1 cellular context compared by ENCODE assay signal in genomic region chr5:149345147-149345891, GRCh38.
TF ChIP-seq lines count a peak whose summit lies in the region.

TSS of gene GRPEL2 (plus strand) at chr5:149345499. CDS start at chr5:149345540, 41 bp downstream.

TF ChIP-seq in GM12878, 131 proteins besides CTCF, POLR2A, EP300 and RAD21 (continued from another document and continues in another):
- TF ChIP-seq RELB (IDR thresholded peaks at IDR 0.05; ENCODE audit: low read depth) (peak; percentile 69; the same call in 1 of the 2 replicates), MXI1 (IDR thresholded peaks at IDR 0.05; ENCODE audit: low read depth, low read length) (peak; percentile 89), POLR2AphosphoS5 (IDR thresholded peaks at IDR 0.05; ENCODE audit: low read length) (peak; percentile 81), SMAD1 (IDR thresholded peaks at IDR 0.05; ENCODE audit: low read depth, partially characterized antibody) (peak; percentile 70), POLR2AphosphoS2 (IDR thresholded peaks at IDR 0.05; ENCODE audit: low read depth, low read length) (peak; percentile 88; the same call in 1 of the 2 replicates), HCFC1 (IDR thresholded peaks at IDR 0.05; ENCODE audit: low read length) (peak; percentile 74), SRF (IDR thresholded peaks at IDR 0.05; ENCODE audit: low read depth in 2 of 2, low read length in 2 of 2) (peak; percentile 68 to 90), SREBF2 (IDR thresholded peaks at IDR 0.05; ENCODE audit: low read length) (peak; percentile 68), STAT3 (IDR thresholded peaks at IDR 0.05; ENCODE audit: low read depth, low read length) (0 out of 2 replicates have a peak, but pooled peaks have one; percentile 47), MEF2B (IDR thresholded peaks at IDR 0.05; ENCODE audit: partially characterized antibody, poor library complexity, severe bottlenecking) (peak; percentile 50), TBL1XR1 (IDR thresholded peaks at IDR 0.05; ENCODE audit: low read depth, low read length) (peak; percentile 63; the same call in 1 of the 2 replicates), TAF1 (IDR thresholded peaks at IDR 0.05; ENCODE audit: borderline replicate concordance, low read depth, low read length) (peak; percentile 73), POU2F2 (IDR thresholded peaks at IDR 0.05; ENCODE audit: borderline replicate concordance, low read depth, low read length) (peak; percentile 62; the same call in 1 of the 3 replicates), RFX5 (IDR thresholded peaks at IDR 0.05; ENCODE audit: low read depth, low read length) (0 out of 2 replicates have a peak, but pooled peaks have one; percentile 29), ZZZ3 (IDR thresholded peaks at IDR 0.05; ENCODE audit: control insufficient read depth, insufficient read length, low read depth) (no peak), RAD51 (IDR thresholded peaks at IDR 0.05) (no peak), WRNIP1 (IDR thresholded peaks at IDR 0.05; ENCODE audit: borderline replicate concordance, low read depth, low read length) (no peak; the same call in 1 of the 2 replicates), SREBF1 (IDR thresholded peaks at IDR 0.05; ENCODE audit: low read length) (no peak), NBN (IDR thresholded peaks at IDR 0.05) (0 out of 2 replicates have a peak, but pooled peaks have one; percentile 70), ZNF622 (IDR thresholded peaks at IDR 0.05) (no peak), PRDM15 (CRISPR knock-in tag; IDR thresholded peaks at IDR 0.05) (no peak), HDAC2 (IDR thresholded peaks at IDR 0.05) (no peak), SMAD5 (IDR thresholded peaks at IDR 0.05; ENCODE audit: low read depth) (peak; percentile 89), CHD4 (IDR thresholded peaks at IDR 0.05) (no peak), FOS (IDR thresholded peaks at IDR 0.05; ENCODE audit: borderline replicate concordance, extremely low read depth, insufficient read length) (no peak), HDGF (IDR thresholded peaks at IDR 0.05) (peak; percentile 79), ZNF274 (IDR thresholded peaks at IDR 0.05; ENCODE audit: insufficient read depth, insufficient read length) (no peak), BRCA1 (IDR thresholded peaks at IDR 0.05; ENCODE audit: low read depth, low read length) (no peak), NRF1 (conservative IDR thresholded peaks at IDR 0.05; ENCODE audit: low read depth, low read length) (peak; percentile 61), ETV6 (conservative IDR thresholded peaks at IDR 0.05 in 1 of 2, IDR thresholded peaks at IDR 0.05 in 1 of 2; ENCODE audit: borderline replicate concordance in 1 of 2, low read depth in 1 of 2) (peak in 1 of 2 experiments; percentile 98; a peak in 3 of 4 replicates), IKZF2 (IDR thresholded peaks at IDR 0.05) (peak; percentile 53 to 62; a peak in 2 of 4 replicates), CREM (IDR thresholded peaks at IDR 0.05; ENCODE audit: low read depth) (peak; percentile 73), SIX5 (IDR thresholded peaks at IDR 0.05; ENCODE audit: low read depth, low read length, severe bottlenecking) (peak; percentile 56)
- TF ChIP-seq, protein P1, sequence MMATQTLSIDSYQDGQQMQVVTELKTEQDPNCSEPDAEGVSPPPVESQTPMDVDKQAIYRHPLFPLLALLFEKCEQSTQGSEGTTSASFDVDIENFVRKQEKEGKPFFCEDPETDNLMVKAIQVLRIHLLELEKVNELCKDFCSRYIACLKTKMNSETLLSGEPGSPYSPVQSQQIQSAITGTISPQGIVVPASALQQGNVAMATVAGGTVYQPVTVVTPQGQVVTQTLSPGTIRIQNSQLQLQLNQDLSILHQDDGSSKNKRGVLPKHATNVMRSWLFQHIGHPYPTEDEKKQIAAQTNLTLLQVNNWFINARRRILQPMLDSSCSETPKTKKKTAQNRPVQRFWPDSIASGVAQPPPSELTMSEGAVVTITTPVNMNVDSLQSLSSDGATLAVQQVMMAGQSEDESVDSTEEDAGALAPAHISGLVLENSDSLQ (IDR thresholded peaks at IDR 0.05), result peak; percentile 51
- TF ChIP-seq, protein P2, sequence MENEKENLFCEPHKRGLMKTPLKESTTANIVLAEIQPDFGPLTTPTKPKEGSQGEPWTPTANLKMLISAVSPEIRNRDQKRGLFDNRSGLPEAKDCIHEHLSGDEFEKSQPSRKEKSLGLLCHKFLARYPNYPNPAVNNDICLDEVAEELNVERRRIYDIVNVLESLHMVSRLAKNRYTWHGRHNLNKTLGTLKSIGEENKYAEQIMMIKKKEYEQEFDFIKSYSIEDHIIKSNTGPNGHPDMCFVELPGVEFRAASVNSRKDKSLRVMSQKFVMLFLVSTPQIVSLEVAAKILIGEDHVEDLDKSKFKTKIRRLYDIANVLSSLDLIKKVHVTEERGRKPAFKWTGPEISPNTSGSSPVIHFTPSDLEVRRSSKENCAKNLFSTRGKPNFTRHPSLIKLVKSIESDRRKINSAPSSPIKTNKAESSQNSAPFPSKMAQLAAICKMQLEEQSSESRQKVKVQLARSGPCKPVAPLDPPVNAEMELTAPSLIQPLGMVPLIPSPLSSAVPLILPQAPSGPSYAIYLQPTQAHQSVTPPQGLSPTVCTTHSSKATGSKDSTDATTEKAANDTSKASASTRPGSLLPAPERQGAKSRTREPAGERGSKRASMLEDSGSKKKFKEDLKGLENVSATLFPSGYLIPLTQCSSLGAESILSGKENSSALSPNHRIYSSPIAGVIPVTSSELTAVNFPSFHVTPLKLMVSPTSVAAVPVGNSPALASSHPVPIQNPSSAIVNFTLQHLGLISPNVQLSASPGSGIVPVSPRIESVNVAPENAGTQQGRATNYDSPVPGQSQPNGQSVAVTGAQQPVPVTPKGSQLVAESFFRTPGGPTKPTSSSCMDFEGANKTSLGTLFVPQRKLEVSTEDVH (IDR thresholded peaks at IDR 0.05; ENCODE audit: low read depth, partially characterized antibody), result peak; percentile 95
- TF ChIP-seq, protein P3, sequence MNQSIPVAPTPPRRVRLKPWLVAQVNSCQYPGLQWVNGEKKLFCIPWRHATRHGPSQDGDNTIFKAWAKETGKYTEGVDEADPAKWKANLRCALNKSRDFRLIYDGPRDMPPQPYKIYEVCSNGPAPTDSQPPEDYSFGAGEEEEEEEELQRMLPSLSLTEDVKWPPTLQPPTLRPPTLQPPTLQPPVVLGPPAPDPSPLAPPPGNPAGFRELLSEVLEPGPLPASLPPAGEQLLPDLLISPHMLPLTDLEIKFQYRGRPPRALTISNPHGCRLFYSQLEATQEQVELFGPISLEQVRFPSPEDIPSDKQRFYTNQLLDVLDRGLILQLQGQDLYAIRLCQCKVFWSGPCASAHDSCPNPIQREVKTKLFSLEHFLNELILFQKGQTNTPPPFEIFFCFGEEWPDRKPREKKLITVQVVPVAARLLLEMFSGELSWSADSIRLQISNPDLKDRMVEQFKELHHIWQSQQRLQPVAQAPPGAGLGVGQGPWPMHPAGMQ (IDR thresholded peaks at IDR 0.05; ENCODE audit: borderline replicate concordance), result no peak
- TF ChIP-seq, protein P4, sequence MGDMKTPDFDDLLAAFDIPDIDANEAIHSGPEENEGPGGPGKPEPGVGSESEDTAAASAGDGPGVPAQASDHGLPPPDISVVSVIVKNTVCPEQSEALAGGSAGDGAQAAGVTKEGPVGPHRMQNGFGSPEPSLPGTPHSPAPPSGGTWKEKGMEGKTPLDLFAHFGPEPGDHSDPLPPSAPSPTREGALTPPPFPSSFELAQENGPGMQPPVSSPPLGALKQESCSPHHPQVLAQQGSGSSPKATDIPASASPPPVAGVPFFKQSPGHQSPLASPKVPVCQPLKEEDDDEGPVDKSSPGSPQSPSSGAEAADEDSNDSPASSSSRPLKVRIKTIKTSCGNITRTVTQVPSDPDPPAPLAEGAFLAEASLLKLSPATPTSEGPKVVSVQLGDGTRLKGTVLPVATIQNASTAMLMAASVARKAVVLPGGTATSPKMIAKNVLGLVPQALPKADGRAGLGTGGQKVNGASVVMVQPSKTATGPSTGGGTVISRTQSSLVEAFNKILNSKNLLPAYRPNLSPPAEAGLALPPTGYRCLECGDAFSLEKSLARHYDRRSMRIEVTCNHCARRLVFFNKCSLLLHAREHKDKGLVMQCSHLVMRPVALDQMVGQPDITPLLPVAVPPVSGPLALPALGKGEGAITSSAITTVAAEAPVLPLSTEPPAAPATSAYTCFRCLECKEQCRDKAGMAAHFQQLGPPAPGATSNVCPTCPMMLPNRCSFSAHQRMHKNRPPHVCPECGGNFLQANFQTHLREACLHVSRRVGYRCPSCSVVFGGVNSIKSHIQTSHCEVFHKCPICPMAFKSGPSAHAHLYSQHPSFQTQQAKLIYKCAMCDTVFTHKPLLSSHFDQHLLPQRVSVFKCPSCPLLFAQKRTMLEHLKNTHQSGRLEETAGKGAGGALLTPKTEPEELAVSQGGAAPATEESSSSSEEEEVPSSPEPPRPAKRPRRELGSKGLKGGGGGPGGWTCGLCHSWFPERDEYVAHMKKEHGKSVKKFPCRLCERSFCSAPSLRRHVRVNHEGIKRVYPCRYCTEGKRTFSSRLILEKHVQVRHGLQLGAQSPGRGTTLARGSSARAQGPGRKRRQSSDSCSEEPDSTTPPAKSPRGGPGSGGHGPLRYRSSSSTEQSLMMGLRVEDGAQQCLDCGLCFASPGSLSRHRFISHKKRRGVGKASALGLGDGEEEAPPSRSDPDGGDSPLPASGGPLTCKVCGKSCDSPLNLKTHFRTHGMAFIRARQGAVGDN (IDR thresholded peaks at IDR 0.05), result peak; percentile 76
- TF ChIP-seq, protein P5, sequence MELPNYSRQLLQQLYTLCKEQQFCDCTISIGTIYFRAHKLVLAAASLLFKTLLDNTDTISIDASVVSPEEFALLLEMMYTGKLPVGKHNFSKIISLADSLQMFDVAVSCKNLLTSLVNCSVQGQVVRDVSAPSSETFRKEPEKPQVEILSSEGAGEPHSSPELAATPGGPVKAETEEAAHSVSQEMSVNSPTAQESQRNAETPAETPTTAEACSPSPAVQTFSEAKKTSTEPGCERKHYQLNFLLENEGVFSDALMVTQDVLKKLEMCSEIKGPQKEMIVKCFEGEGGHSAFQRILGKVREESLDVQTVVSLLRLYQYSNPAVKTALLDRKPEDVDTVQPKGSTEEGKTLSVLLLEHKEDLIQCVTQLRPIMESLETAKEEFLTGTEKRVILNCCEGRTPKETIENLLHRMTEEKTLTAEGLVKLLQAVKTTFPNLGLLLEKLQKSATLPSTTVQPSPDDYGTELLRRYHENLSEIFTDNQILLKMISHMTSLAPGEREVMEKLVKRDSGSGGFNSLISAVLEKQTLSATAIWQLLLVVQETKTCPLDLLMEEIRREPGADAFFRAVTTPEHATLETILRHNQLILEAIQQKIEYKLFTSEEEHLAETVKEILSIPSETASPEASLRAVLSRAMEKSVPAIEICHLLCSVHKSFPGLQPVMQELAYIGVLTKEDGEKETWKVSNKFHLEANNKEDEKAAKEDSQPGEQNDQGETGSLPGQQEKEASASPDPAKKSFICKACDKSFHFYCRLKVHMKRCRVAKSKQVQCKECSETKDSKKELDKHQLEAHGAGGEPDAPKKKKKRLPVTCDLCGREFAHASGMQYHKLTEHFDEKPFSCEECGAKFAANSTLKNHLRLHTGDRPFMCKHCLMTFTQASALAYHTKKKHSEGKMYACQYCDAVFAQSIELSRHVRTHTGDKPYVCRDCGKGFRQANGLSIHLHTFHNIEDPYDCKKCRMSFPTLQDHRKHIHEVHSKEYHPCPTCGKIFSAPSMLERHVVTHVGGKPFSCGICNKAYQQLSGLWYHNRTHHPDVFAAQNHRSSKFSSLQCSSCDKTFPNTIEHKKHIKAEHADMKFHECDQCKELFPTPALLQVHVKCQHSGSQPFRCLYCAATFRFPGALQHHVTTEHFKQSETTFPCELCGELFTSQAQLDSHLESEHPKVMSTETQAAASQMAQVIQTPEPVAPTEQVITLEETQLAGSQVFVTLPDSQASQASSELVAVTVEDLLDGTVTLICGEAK (IDR thresholded peaks at IDR 0.05; ENCODE audit: borderline replicate concordance), result peak; percentile 98
- TF ChIP-seq, protein P6, sequence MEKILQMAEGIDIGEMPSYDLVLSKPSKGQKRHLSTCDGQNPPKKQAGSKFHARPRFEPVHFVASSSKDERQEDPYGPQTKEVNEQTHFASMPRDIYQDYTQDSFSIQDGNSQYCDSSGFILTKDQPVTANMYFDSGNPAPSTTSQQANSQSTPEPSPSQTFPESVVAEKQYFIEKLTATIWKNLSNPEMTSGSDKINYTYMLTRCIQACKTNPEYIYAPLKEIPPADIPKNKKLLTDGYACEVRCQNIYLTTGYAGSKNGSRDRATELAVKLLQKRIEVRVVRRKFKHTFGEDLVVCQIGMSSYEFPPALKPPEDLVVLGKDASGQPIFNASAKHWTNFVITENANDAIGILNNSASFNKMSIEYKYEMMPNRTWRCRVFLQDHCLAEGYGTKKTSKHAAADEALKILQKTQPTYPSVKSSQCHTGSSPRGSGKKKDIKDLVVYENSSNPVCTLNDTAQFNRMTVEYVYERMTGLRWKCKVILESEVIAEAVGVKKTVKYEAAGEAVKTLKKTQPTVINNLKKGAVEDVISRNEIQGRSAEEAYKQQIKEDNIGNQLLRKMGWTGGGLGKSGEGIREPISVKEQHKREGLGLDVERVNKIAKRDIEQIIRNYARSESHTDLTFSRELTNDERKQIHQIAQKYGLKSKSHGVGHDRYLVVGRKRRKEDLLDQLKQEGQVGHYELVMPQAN (conservative IDR thresholded peaks at IDR 0.05), result peak; percentile 65
